Comparison of ENCODE assay signal across 8 cellular contexts in the genomic region with DNA sequence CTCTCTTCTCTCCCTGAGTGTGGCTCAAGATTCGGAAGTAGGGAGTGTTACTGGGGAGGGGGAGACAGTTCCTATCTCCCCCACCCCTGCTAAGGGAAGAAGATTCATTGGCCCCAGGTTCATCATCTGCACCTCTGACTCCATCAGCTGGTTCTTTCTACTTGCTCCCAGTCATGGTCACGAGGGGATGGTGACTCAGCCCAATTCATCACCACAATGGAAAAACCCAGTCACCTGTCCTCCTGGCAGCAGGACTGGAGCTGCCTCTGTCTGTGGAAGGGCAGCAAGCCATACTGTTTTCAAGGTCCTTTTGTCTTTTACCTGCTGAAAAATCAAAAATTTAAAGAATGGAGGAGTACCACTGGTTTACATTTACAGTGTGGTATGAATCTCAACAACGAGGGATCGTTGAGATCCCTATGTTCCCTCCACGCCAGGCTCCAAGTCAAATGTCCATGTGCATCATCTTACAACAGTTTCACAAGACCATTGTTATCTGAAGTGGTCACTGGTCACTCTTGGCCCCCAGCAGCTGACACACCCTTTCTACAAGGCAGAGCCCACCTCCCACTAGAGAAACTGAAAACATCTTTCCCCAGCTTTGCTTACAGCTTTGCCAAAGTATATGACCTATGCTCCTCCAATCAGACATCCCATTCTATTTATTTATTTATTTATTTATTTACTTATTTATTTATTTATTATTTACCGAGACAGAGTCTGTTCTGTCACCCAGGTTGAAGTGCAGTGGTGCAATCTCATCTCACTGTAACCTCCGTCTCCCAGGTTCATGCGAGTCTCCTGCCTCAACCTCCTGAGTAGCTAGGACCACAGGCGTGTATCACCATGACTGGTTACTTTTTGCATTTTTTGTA. TPM values are rescaled to one million over a fixed set of nuclear protein-coding genes. Genes with fewer than 3 reads are reported as not detected.
A peak's percentile ranks its signal among the peaks of the same experiment; 100 is the strongest.
DNase-seq lines count a peak whose midpoint lies in the region; ATAC-seq and TF ChIP-seq lines count a peak whose summit lies in the region.

No MANE protein-coding gene starts in this region.

- H3K4me3 ChIP-seq in fibroblast of the aortic adventitia (ENCODE audit: low read depth, low read length) (no peak overlapping the region), esophagus squamous epithelium (no peak overlapping the region)

- 75 to 78% methylated on average over 8 to 9 of the region's 9 CpGs for WGBS in esophagus squamous epithelium, 2 donors

- H3K9me3 Mint-ChIP-seq in activated CD4-positive, alpha-beta T cell treated with anti-CD3 and anti-CD28 coated beads, Interleukin-2, amount 10 ng/mL, durations not matched to agents 24 days and 14 days: no peaks in the 10 kb centered on the region
- no peaks in the 10 kb centered on the region for H3K9me3 Mint-ChIP-seq in stimulated activated memory B cell treated with anti-CD40 and anti-IgM and Interleukin-4, amounts not matched to agents 10 μg/mL and 1 μg/mL and 100 μg/mL, for 72 hours
- H3K9me3 Mint-ChIP-seq in CD4-positive, alpha-beta T cell: no peaks in the 10 kb centered on the region

- no peak overlapping the region for H3K27ac ChIP-seq in esophagus squamous epithelium
- H3K27ac ChIP-seq in CD4-positive, alpha-beta T cell (ENCODE audit: low read depth, low read length): no peak overlapping the region

- peaks cover 14% of the 10 kb centered on the region for H3K4me1 Mint-ChIP-seq in activated CD4-positive, alpha-beta T cell treated with anti-CD3 and anti-CD28 coated beads, Interleukin-2, amount 10 ng/mL, durations not matched to agents 24 days and 14 days
- peaks cover 11% of the 10 kb centered on the region for H3K4me1 Mint-ChIP-seq in stimulated activated memory B cell treated with anti-CD40 and anti-IgM and Interleukin-4, amounts not matched to agents 10 μg/mL and 1 μg/mL and 100 μg/mL, for 72 hours
- H3K4me1 Mint-ChIP-seq in CD4-positive, alpha-beta T cell (ENCODE audit: low read depth): no peaks in the 10 kb centered on the region

- H3K27me3 Mint-ChIP-seq in activated CD4-positive, alpha-beta T cell treated with anti-CD3 and anti-CD28 coated beads, Interleukin-2, amount 10 ng/mL, durations not matched to agents 24 days and 14 days: peaks cover 28% of the 10 kb centered on the region
- H3K27me3 Mint-ChIP-seq in stimulated activated memory B cell treated with anti-CD40 and anti-IgM and Interleukin-4, amounts not matched to agents 10 μg/mL and 1 μg/mL and 100 μg/mL, for 72 hours: peaks cover 30% of the 10 kb centered on the region
- peaks cover 39% of the 10 kb centered on the region for H3K27me3 Mint-ChIP-seq in CD4-positive, alpha-beta T cell

- peak overlapping the region; percentile 19 for H3K27ac Mint-ChIP-seq in activated CD4-positive, alpha-beta T cell treated with anti-CD3 and anti-CD28 coated beads, Interleukin-2, amount 10 ng/mL, durations not matched to agents 24 days and 14 days
- peak overlapping the region; percentile 9 for H3K27ac Mint-ChIP-seq in stimulated activated memory B cell treated with anti-CD40 and anti-IgM and Interleukin-4, amounts not matched to agents 10 μg/mL and 1 μg/mL and 100 μg/mL, for 72 hours
- H3K27ac Mint-ChIP-seq in CD4-positive, alpha-beta T cell: no peak overlapping the region

- peaks cover 9 to 39% (median 10%) of the 10 kb centered on the region in 3 donors for H3K4me1 ChIP-seq in esophagus squamous epithelium

- intact Hi-C loops in activated CD4-positive, alpha-beta T cell treated with anti-CD3 and anti-CD28 coated beads, Interleukin-2, amount 10 ng/mL, durations not matched to agents 24 days and 14 days (cut with micrococcal nuclease): loop anchor here (10.0 kb wide), 1 partner anchor 55 kb away; no protein-coding TSS in a partner anchor
- intact Hi-C loops in esophagus squamous epithelium (cut with DNase I): no loop called here
- intact Hi-C loops in CD4-positive, alpha-beta T cell (cut with DNase I, micrococcal nuclease): no loop called here

- H3K4me3 Mint-ChIP-seq in activated CD4-positive, alpha-beta T cell treated with anti-CD3 and anti-CD28 coated beads, Interleukin-2, amount 10 ng/mL, durations not matched to agents 24 days and 14 days: peak overlapping the region; percentile 0
- no peak overlapping the region for H3K4me3 Mint-ChIP-seq in stimulated activated memory B cell treated with anti-CD40 and anti-IgM and Interleukin-4, amounts not matched to agents 10 μg/mL and 1 μg/mL and 100 μg/mL, for 72 hours
- no peak overlapping the region for H3K4me3 Mint-ChIP-seq in CD4-positive, alpha-beta T cell

- H3K27me3 ChIP-seq in esophagus squamous epithelium: peaks cover 0 to 22% (median 2%) of the 10 kb centered on the region in 4 donors
- H3K27me3 ChIP-seq in CD4-positive, alpha-beta T cell (ENCODE audit: control insufficient read depth, insufficient read depth, low read length): peaks cover 26% of the 10 kb centered on the region

- no peaks in the 10 kb centered on the region for H3K9me3 ChIP-seq in esophagus squamous epithelium
- H3K9me3 ChIP-seq in CD4-positive, alpha-beta T cell (ENCODE audit: control insufficient read depth, low read length): no peaks in the 10 kb centered on the region

- no peaks in the 10 kb centered on the region for H3K36me3 Mint-ChIP-seq in activated CD4-positive, alpha-beta T cell treated with anti-CD3 and anti-CD28 coated beads, Interleukin-2, amount 10 ng/mL, durations not matched to agents 24 days and 14 days (ENCODE audit: low read depth)
- H3K36me3 Mint-ChIP-seq in stimulated activated memory B cell treated with anti-CD40 and anti-IgM and Interleukin-4, amounts not matched to agents 10 μg/mL and 1 μg/mL and 100 μg/mL, for 72 hours: no peaks in the 10 kb centered on the region
- no peaks in the 10 kb centered on the region for H3K36me3 Mint-ChIP-seq in CD4-positive, alpha-beta T cell (ENCODE audit: low read depth)

- no peaks in the 10 kb centered on the region for H3K36me3 ChIP-seq in esophagus squamous epithelium

- POLR2A ChIA-PET in CD4-positive, alpha-beta T cell (lab: Charles Lee): no interaction called here

- CTCF ChIA-PET in CD4-positive, alpha-beta T cell (lab: Charles Lee): no interaction called here

- TF ChIP-seq POLR2A in esophagus squamous epithelium (IDR thresholded peaks at IDR 0.05): no peak

- peak; percentile 31 for ATAC-seq in stimulated activated memory B cell treated with anti-CD40 and anti-IgM and Interleukin-4, amounts not matched to agents 10 μg/mL and 1 μg/mL and 100 μg/mL, for 72 hours
- no peak for ATAC-seq in CD4-positive, alpha-beta T cell (ENCODE audit: poor library complexity)

- peak; percentile 21 to 23 for DNase-seq in activated CD4-positive, alpha-beta T cell treated with anti-CD3 and anti-CD28 coated beads for 4 hours
- DNase-seq in activated CD4-positive, alpha-beta T cell treated with anti-CD3 and anti-CD28 coated beads for 1 hour: no peak
- peak; percentile 78 for DNase-seq in activated CD4-positive, alpha-beta T cell treated with anti-CD3 and anti-CD28 coated beads, Interleukin-2, amount 10 ng/mL, durations not matched to agents 24 days and 14 days
- DNase-seq in fibroblast of the aortic adventitia (ENCODE audit: low read depth): peak; percentile 80
- no peak for DNase-seq in esophagus squamous epithelium (lab: John Stamatoyannopoulos, UW)
- DNase-seq in GM20000 (ENCODE audit: low spot score): no peak
- DNase-seq in CD4-positive, alpha-beta T cell: no peak

- TF ChIP-seq CTCF in fibroblast of the aortic adventitia (IDR thresholded peaks at IDR 0.05; ENCODE audit: insufficient read depth, low read length): no peak
- TF ChIP-seq CTCF in esophagus squamous epithelium (IDR thresholded peaks at IDR 0.05): no peak
- no peak for TF ChIP-seq CTCF in GM20000 (IDR thresholded peaks at IDR 0.05; ENCODE audit: extremely low read depth, missing control alignments)
- no peak for TF ChIP-seq CTCF in CD4-positive, alpha-beta T cell (IDR thresholded peaks at IDR 0.05)

RNA-seq across cellular contexts. Expression of a gene that starts 40.4 kb away (rescaled TPM):
- total RNA-seq in activated CD4-positive, alpha-beta T cell treated with anti-CD3 and anti-CD28 coated beads, Interleukin-2, amount 10 ng/mL, durations not matched to agents 24 days and 14 days: 1.7 TPM in 2 replicates
- total RNA-seq in fibroblast of the aortic adventitia (ENCODE audit: low replicate concordance) (5.0 and 5.2 TPM in 2 replicates), esophagus squamous epithelium (10 to 100 TPM; 19.9 to 62.1 (median 27.8) TPM)
- 1 to 10 TPM; 2.8 to 3.2 TPM for total RNA-seq in CD4-positive, alpha-beta T cell

RNA-seq across cellular contexts. Expression of a gene that starts 55.7 kb away (rescaled TPM):
- total RNA-seq in activated CD4-positive, alpha-beta T cell treated with anti-CD3 and anti-CD28 coated beads, Interleukin-2, amount 10 ng/mL, durations not matched to agents 24 days and 14 days: 33.4 and 34.4 TPM in 2 replicates
- 11.7 and 19.9 TPM in 2 replicates for total RNA-seq in fibroblast of the aortic adventitia (ENCODE audit: low replicate concordance)
- total RNA-seq in esophagus squamous epithelium: 10 to 100 TPM; 12.9 to 46.0 (median 18.0) TPM
- total RNA-seq in CD4-positive, alpha-beta T cell: 10 to 100 TPM; 21.9 to 25.5 TPM

Comparison
In these comparisons a context has a peak if more than half of its experiments do, and no peak if none do; other contexts are left out.
1. DNase-seq: peak in activated CD4-positive, alpha-beta T cell treated with anti-CD3 and anti-CD28 coated beads for 4 hours (2 of 2), activated CD4-positive, alpha-beta T cell treated with anti-CD3 and anti-CD28 coated beads, Interleukin-2, amount 10 ng/mL, durations not matched to agents 24 days and 14 days (single experiment) and fibroblast of the aortic adventitia (single experiment); none in activated CD4-positive, alpha-beta T cell treated with anti-CD3 and anti-CD28 coated beads for 1 hour (single experiment), esophagus squamous epithelium (single experiment), GM20000 (single experiment) and CD4-positive, alpha-beta T cell (0 of 10).